Comparison of ENCODE assay signal across 18 cellular contexts in genomic region chr12:49942921-49943662, GRCh38. TPM values are rescaled to one million over a fixed set of nuclear protein-coding genes. Genes with fewer than 3 reads are reported as not detected.
A peak's percentile ranks its signal among the peaks of the same experiment; 100 is the strongest.
DNase-seq lines count a peak whose midpoint lies in the region; ATAC-seq and TF ChIP-seq lines count a peak whose summit lies in the region.
"Had no signal": no experiment of that assay in that cellular context is flagged by ENCODE, and none has a peak within 500 bp of the region (broad histone marks: within the 10 kb centered on the region; RNA-seq: fewer than 3 reads in every experiment).

No MANE protein-coding gene starts in this region.

- no peaks in the 10 kb centered on the region for H3K36me3 ChIP-seq in lower lobe of right lung
- H3K36me3 ChIP-seq: MG63 had no signal

- H3K4me1 Mint-ChIP-seq in activated naive CD8-positive, alpha-beta T cell treated with anti-CD3 and anti-CD28 coated beads, Interleukin-2, amount 10 ng/mL, durations not matched to agents 7 days and 5 days: peaks cover 7% of the 10 kb centered on the region
- peaks cover 18% of the 10 kb centered on the region for H3K4me1 Mint-ChIP-seq in activated naive CD8-positive, alpha-beta T cell treated with anti-CD3 and anti-CD28 coated beads for 36 hours
- peaks cover 26% of the 10 kb centered on the region for H3K4me1 Mint-ChIP-seq in activated T-helper 17 cell treated with anti-CD3 and anti-CD28 coated beads, Interleukin-2, amount 50 U/mL, for 72 hours

- ATAC-seq in activated naive CD8-positive, alpha-beta T cell treated with anti-CD3 and anti-CD28 coated beads, Interleukin-2, amount 10 ng/mL, durations not matched to agents 7 days and 5 days (ENCODE audit: low read depth): no peak
- ATAC-seq in activated T-helper 17 cell treated with anti-CD3 and anti-CD28 coated beads, Interleukin-2, amount 50 U/mL, for 72 hours (replicated peaks): peak; percentile 51
- ATAC-seq in lower lobe of right lung (peak; percentile 64 to 81), HG02610 (IDR thresholded peaks at IDR 0.05; ENCODE audit: unreplicated experiment) (no peak), GM18858 (IDR thresholded peaks at IDR 0.05; ENCODE audit: unreplicated experiment) (no peak)

- H3K4me3 ChIP-seq in lower lobe of right lung: no peak overlapping the region
- H3K4me3 ChIP-seq: hepatocyte, MG63 had no signal

- DNase-seq in activated naive CD8-positive, alpha-beta T cell treated with anti-CD3 and anti-CD28 coated beads, Interleukin-2, amount 10 ng/mL, durations not matched to agents 7 days and 5 days: peak; percentile 15
- DNase-seq in activated naive CD8-positive, alpha-beta T cell treated with anti-CD3 and anti-CD28 coated beads for 36 hours: no peak
- DNase-seq in lower lobe of right lung (peak; percentile 63), NCI-H226 (no peak)
- DNase-seq in activated CD8-positive, alpha-beta memory T cell treated with anti-CD3 and anti-CD28 coated beads, Interleukin-2, amount 50 U/mL, for 48 hours: no peak
- DNase-seq: ACHN; activated CD4-positive, alpha-beta T cell treated with anti-CD3 and anti-CD28 coated beads, Interleukin-2, amount 50 U/mL, for 4 hours; MG63; NCI-H774; stimulated activated CD4-positive, alpha-beta T cell treated with anti-CD3 and anti-CD28 coated beads, Interleukin-15, amount 100 ng/mL, for 24 hours had no signal

- intact Hi-C loops in lower lobe of right lung (cut with DNase I): no loop called here

- H3K27ac Mint-ChIP-seq in activated naive CD8-positive, alpha-beta T cell treated with anti-CD3 and anti-CD28 coated beads, Interleukin-2, amount 10 ng/mL, durations not matched to agents 7 days and 5 days: no peak overlapping the region
- no peak overlapping the region for H3K27ac Mint-ChIP-seq in activated naive CD8-positive, alpha-beta T cell treated with anti-CD3 and anti-CD28 coated beads for 36 hours
- H3K27ac Mint-ChIP-seq in activated T-helper 17 cell treated with anti-CD3 and anti-CD28 coated beads, Interleukin-2, amount 50 U/mL, for 72 hours: peak overlapping the region; percentile 86
- H3K27ac Mint-ChIP-seq: dendritic cell treated with granulocyte-macrophage colony-stimulating factor and Interleukin-4, amounts not matched to agents 40 ng/mL and 50 ng/mL, for 4 days had no signal

- POLR2A ChIA-PET in activated naive CD8-positive, alpha-beta T cell treated with anti-CD3 and anti-CD28 coated beads, Interleukin-2, amount 10 ng/mL, durations not matched to agents 7 days and 5 days (lab: Charles Lee): no interaction called here

- no peaks in the 10 kb centered on the region for H3K36me3 Mint-ChIP-seq in activated naive CD8-positive, alpha-beta T cell treated with anti-CD3 and anti-CD28 coated beads, Interleukin-2, amount 10 ng/mL, durations not matched to agents 7 days and 5 days
- no peaks in the 10 kb centered on the region for H3K36me3 Mint-ChIP-seq in activated naive CD8-positive, alpha-beta T cell treated with anti-CD3 and anti-CD28 coated beads for 36 hours
- no peaks in the 10 kb centered on the region for H3K36me3 Mint-ChIP-seq in activated T-helper 17 cell treated with anti-CD3 and anti-CD28 coated beads, Interleukin-2, amount 50 U/mL, for 72 hours (ENCODE audit: low read depth)

- no peaks in the 10 kb centered on the region for H3K9me3 ChIP-seq in lower lobe of right lung
- H3K9me3 ChIP-seq: MG63 had no signal

- no peaks in the 10 kb centered on the region for H3K9me3 Mint-ChIP-seq in activated naive CD8-positive, alpha-beta T cell treated with anti-CD3 and anti-CD28 coated beads, Interleukin-2, amount 10 ng/mL, durations not matched to agents 7 days and 5 days
- no peaks in the 10 kb centered on the region for H3K9me3 Mint-ChIP-seq in activated naive CD8-positive, alpha-beta T cell treated with anti-CD3 and anti-CD28 coated beads for 36 hours
- H3K9me3 Mint-ChIP-seq in activated T-helper 17 cell treated with anti-CD3 and anti-CD28 coated beads, Interleukin-2, amount 50 U/mL, for 72 hours: no peaks in the 10 kb centered on the region
- H3K9me3 Mint-ChIP-seq: activated T-helper 2 cell treated with anti-CD3 and anti-CD28 coated beads, Interferon-gamma antibody, Interleukin-2, Interleukin-4, amounts not matched to agents 10 μg/mL and 5 μg/mL and 100 μg/mL, durations not matched to agents 14 hours and 24 hours and 36 hours; dendritic cell treated with granulocyte-macrophage colony-stimulating factor and Interleukin-4, amounts not matched to agents 40 ng/mL and 50 ng/mL, for 4 days had no signal

- H3K27ac ChIP-seq in lower lobe of right lung: no peak overlapping the region
- H3K27ac ChIP-seq: hepatocyte had no signal

- H3K4me3 Mint-ChIP-seq in activated naive CD8-positive, alpha-beta T cell treated with anti-CD3 and anti-CD28 coated beads, Interleukin-2, amount 10 ng/mL, durations not matched to agents 7 days and 5 days: no peak overlapping the region
- H3K4me3 Mint-ChIP-seq in activated naive CD8-positive, alpha-beta T cell treated with anti-CD3 and anti-CD28 coated beads for 36 hours: no peak overlapping the region
- H3K4me3 Mint-ChIP-seq in activated T-helper 17 cell treated with anti-CD3 and anti-CD28 coated beads, Interleukin-2, amount 50 U/mL, for 72 hours: peak overlapping the region; percentile 83
- H3K4me3 Mint-ChIP-seq: dendritic cell treated with granulocyte-macrophage colony-stimulating factor and Interleukin-4, amounts not matched to agents 40 ng/mL and 50 ng/mL, for 4 days had no signal

- H3K27me3 Mint-ChIP-seq in activated naive CD8-positive, alpha-beta T cell treated with anti-CD3 and anti-CD28 coated beads, Interleukin-2, amount 10 ng/mL, durations not matched to agents 7 days and 5 days: peaks cover 5% of the 10 kb centered on the region
- no peaks in the 10 kb centered on the region for H3K27me3 Mint-ChIP-seq in activated naive CD8-positive, alpha-beta T cell treated with anti-CD3 and anti-CD28 coated beads for 36 hours
- no peaks in the 10 kb centered on the region for H3K27me3 Mint-ChIP-seq in activated T-helper 17 cell treated with anti-CD3 and anti-CD28 coated beads, Interleukin-2, amount 50 U/mL, for 72 hours

- no peaks in the 10 kb centered on the region for H3K27me3 ChIP-seq in lower lobe of right lung (ENCODE audit: low read depth)
- H3K27me3 ChIP-seq: hepatocyte, MG63 had no signal

- peaks cover 14% of the 10 kb centered on the region for H3K4me1 ChIP-seq in lower lobe of right lung

- TF ChIP-seq CTCF in lower lobe of right lung (IDR thresholded peaks at IDR 0.05): no peak

RNA-seq across cellular contexts. Expression of gene AQP2, which starts 7.4 kb away (rescaled TPM):
- total RNA-seq in activated naive CD8-positive, alpha-beta T cell treated with anti-CD3 and anti-CD28 coated beads, Interleukin-2, amount 10 ng/mL, durations not matched to agents 7 days and 5 days: not detected
- not detected for total RNA-seq in activated naive CD8-positive, alpha-beta T cell treated with anti-CD3 and anti-CD28 coated beads for 36 hours
- not detected for total RNA-seq in activated T-helper 17 cell treated with anti-CD3 and anti-CD28 coated beads, Interleukin-2, amount 50 U/mL, for 72 hours
- total RNA-seq in lower lobe of right lung: not detected
- total RNA-seq: activated T-helper 2 cell treated with anti-CD3 and anti-CD28 coated beads, Interferon-gamma antibody, Interleukin-2, Interleukin-4, amounts not matched to agents 10 μg/mL and 5 μg/mL and 100 μg/mL, durations not matched to agents 14 hours and 24 hours and 36 hours; myocyte; T-helper 2 cell treated with Interferon-gamma antibody and Interleukin-4, amounts not matched to agents 100 ng/mL and 5 ng/mL, for 36 hours had no signal

RNA-seq across cellular contexts. Expression of gene AQP5, which starts 18.6 kb away (rescaled TPM):
- not detected for total RNA-seq in activated naive CD8-positive, alpha-beta T cell treated with anti-CD3 and anti-CD28 coated beads, Interleukin-2, amount 10 ng/mL, durations not matched to agents 7 days and 5 days
- not detected for total RNA-seq in activated naive CD8-positive, alpha-beta T cell treated with anti-CD3 and anti-CD28 coated beads for 36 hours
- total RNA-seq in activated T-helper 17 cell treated with anti-CD3 and anti-CD28 coated beads, Interleukin-2, amount 50 U/mL, for 72 hours: not detected
- total RNA-seq in lower lobe of right lung: 6.4 TPM
- total RNA-seq: activated T-helper 2 cell treated with anti-CD3 and anti-CD28 coated beads, Interferon-gamma antibody, Interleukin-2, Interleukin-4, amounts not matched to agents 10 μg/mL and 5 μg/mL and 100 μg/mL, durations not matched to agents 14 hours and 24 hours and 36 hours; myocyte; T-helper 2 cell treated with Interferon-gamma antibody and Interleukin-4, amounts not matched to agents 100 ng/mL and 5 ng/mL, for 36 hours had no signal

RNA-seq across cellular contexts. Expression of gene AQP6, which starts 29.7 kb away (rescaled TPM):
- total RNA-seq in activated naive CD8-positive, alpha-beta T cell treated with anti-CD3 and anti-CD28 coated beads, Interleukin-2, amount 10 ng/mL, durations not matched to agents 7 days and 5 days: not detected
- total RNA-seq in activated naive CD8-positive, alpha-beta T cell treated with anti-CD3 and anti-CD28 coated beads for 36 hours: not detected
- total RNA-seq in activated T-helper 17 cell treated with anti-CD3 and anti-CD28 coated beads, Interleukin-2, amount 50 U/mL, for 72 hours: not detected
- 0.09 TPM for total RNA-seq in lower lobe of right lung
- total RNA-seq: activated T-helper 2 cell treated with anti-CD3 and anti-CD28 coated beads, Interferon-gamma antibody, Interleukin-2, Interleukin-4, amounts not matched to agents 10 μg/mL and 5 μg/mL and 100 μg/mL, durations not matched to agents 14 hours and 24 hours and 36 hours; hepatocyte; myocyte; T-helper 2 cell treated with Interferon-gamma antibody and Interleukin-4, amounts not matched to agents 100 ng/mL and 5 ng/mL, for 36 hours had no signal

RNA-seq across cellular contexts. Expression of gene FAIM2, which starts 39.4 kb away (rescaled TPM):
- under 1 TPM in 1 of 2 experiments, not detected in 1; 0.22 TPM for total RNA-seq in activated naive CD8-positive, alpha-beta T cell treated with anti-CD3 and anti-CD28 coated beads, Interleukin-2, amount 10 ng/mL, durations not matched to agents 7 days and 5 days
- total RNA-seq in activated naive CD8-positive, alpha-beta T cell treated with anti-CD3 and anti-CD28 coated beads for 36 hours: under 1 TPM; 0.08 to 0.60 TPM
- total RNA-seq in activated T-helper 17 cell treated with anti-CD3 and anti-CD28 coated beads, Interleukin-2, amount 50 U/mL, for 72 hours: 1 to 10 TPM in 1 of 2 donors, under 1 TPM in 1; 0.73 to 1.6 TPM
- total RNA-seq in lower lobe of right lung: 2.9 TPM

Comparison
In these comparisons a context has a peak if more than half of its experiments do, and no peak if none do; other contexts are left out.
1. DNase-seq: peak in activated naive CD8-positive, alpha-beta T cell treated with anti-CD3 and anti-CD28 coated beads, Interleukin-2, amount 10 ng/mL, durations not matched to agents 7 days and 5 days (single experiment) and lower lobe of right lung (single experiment); none in activated naive CD8-positive, alpha-beta T cell treated with anti-CD3 and anti-CD28 coated beads for 36 hours (single experiment), activated CD8-positive, alpha-beta memory T cell treated with anti-CD3 and anti-CD28 coated beads, Interleukin-2, amount 50 U/mL, for 48 hours (single experiment) and NCI-H226 (single experiment).
2. ATAC-seq: peak in activated T-helper 17 cell treated with anti-CD3 and anti-CD28 coated beads, Interleukin-2, amount 50 U/mL, for 72 hours (single experiment) and lower lobe of right lung (2 of 2); none in activated naive CD8-positive, alpha-beta T cell treated with anti-CD3 and anti-CD28 coated beads, Interleukin-2, amount 10 ng/mL, durations not matched to agents 7 days and 5 days (single experiment), HG02610 (single experiment) and GM18858 (single experiment).